ENCODE assay signal across 8 cellular contexts in the genomic region with DNA sequence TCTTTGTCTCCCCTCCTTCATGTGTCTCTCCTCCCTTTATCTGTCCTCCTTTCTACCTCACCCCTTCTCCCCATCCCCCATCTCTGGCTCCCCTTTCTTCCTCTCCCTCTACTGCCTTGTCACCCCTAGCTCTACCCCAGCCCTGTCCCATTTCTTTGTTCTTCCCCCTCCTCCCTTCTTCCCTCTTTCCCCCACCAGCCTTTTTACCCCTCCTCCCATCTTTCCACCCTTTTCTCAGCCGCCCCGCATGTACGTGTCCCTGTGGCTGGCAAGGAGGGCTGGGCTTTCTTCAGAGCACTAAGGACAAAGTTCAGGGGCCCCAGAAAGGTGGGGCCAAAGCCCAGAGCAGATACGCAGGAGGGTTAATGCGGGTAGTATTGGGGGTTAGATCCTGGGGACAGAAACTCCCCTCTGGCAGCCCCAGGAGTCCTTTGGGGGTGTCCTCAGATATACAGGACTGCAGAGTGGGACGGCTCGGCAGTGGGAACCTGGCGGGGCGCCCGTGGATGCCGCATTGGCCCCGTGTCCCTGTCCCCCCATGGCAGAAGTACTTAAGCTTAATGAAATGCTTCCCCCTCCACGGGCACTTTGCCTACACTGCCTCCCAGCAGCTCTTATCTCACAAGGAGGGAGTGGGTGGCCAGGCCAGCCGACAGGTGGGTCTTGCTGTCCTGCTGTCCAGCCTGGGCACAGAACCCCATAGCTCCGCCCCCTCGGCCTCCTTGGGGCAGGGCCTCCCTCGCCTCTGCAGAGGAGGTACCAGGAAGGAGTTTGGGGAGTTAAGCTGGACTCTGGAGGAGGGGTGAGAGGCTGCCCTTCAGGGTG. TPM values are rescaled to one million over a fixed set of nuclear protein-coding genes. Genes with fewer than 3 reads are reported as not detected.
DNase-seq lines count a peak whose midpoint lies in the region; ATAC-seq and TF ChIP-seq lines count a peak whose summit lies in the region.

No MANE protein-coding gene starts in this region.

- H3K14ac ChIP-seq in IMR-90 (replicated peaks; ENCODE audit: low read depth, low read length): peak overlapping the region; percentile 58; the same call in 1 of the 2 replicates

- H3K9me3 ChIP-seq in IMR-90 (ENCODE audit: control insufficient read depth, insufficient read depth, low read length): no peaks in the 10 kb centered on the region

- no peaks in the 10 kb centered on the region for H3K27me3 ChIP-seq in IMR-90 (ENCODE audit: control insufficient read depth, insufficient read depth, low read length)

- peak overlapping the region; percentile 25; the same call in 1 of the 2 replicates for H2BK20ac ChIP-seq in IMR-90 (ENCODE audit: low read depth, low read length)

- no peak overlapping the region for H3K18ac ChIP-seq in IMR-90 (ENCODE audit: low read depth, low read length)

- BruUV-seq in IMR-90 (replicated peaks; lab: Mats Ljungman, UMichigan): no TSS peak

- no peak for DNase-seq in IMR-90
- DNase-seq in left colon: peak; percentile 92 to 95
- no peak for DNase-seq in HEK293T (ENCODE audit: extremely low spot score)
- no peak for DNase-seq in NCI-H524 treated with DMSO at 0.1 percent for 48 hours (lab: John Stamatoyannopoulos, UW)
- DNase-seq in GOT3 (lab: John Stamatoyannopoulos, UW): no peak

- dilution Hi-C loops in IMR-90 (cut with HindIII; ENCODE audit: low sequenced_read_pairs, unreplicated experiment): no loop called here

- peak overlapping the region; percentile 91 for H3K4ac ChIP-seq in IMR-90 (ENCODE audit: low read depth, low read length)

- no peak for ATAC-seq in IMR-90 (ENCODE audit: low read depth)
- ATAC-seq in left colon: peak; percentile 52
- no peak for ATAC-seq in stimulated activated memory B cell treated with anti-CD40 and anti-IgM and Interleukin-4, amounts not matched to agents 10 μg/mL and 1 μg/mL and 100 μg/mL, for 72 hours
- no peak for ATAC-seq in GM18502 (IDR thresholded peaks at IDR 0.05; ENCODE audit: poor library complexity, unreplicated experiment)

- peak overlapping the region; percentile 61 for H3K27ac Mint-ChIP-seq in activated naive CD8-positive, alpha-beta T cell
- H3K27ac Mint-ChIP-seq in stimulated activated memory B cell treated with anti-CD40 and anti-IgM and Interleukin-4, amounts not matched to agents 10 μg/mL and 1 μg/mL and 100 μg/mL, for 72 hours: peak overlapping the region; percentile 76

- no peak overlapping the region for H2BK120ac ChIP-seq in IMR-90 (ENCODE audit: low read depth, low read length)

- no peaks in the 10 kb centered on the region for H3K9me3 Mint-ChIP-seq in activated naive CD8-positive, alpha-beta T cell (ENCODE audit: low read depth)
- no peaks in the 10 kb centered on the region for H3K9me3 Mint-ChIP-seq in stimulated activated memory B cell treated with anti-CD40 and anti-IgM and Interleukin-4, amounts not matched to agents 10 μg/mL and 1 μg/mL and 100 μg/mL, for 72 hours

- H3K4me1 ChIP-seq in IMR-90 (ENCODE audit: control insufficient read depth, insufficient read depth, low read length): peaks cover 53% of the 10 kb centered on the region

- H3K36me3 Mint-ChIP-seq in activated naive CD8-positive, alpha-beta T cell: no peaks in the 10 kb centered on the region
- no peaks in the 10 kb centered on the region for H3K36me3 Mint-ChIP-seq in stimulated activated memory B cell treated with anti-CD40 and anti-IgM and Interleukin-4, amounts not matched to agents 10 μg/mL and 1 μg/mL and 100 μg/mL, for 72 hours

- H4K8ac ChIP-seq in IMR-90 (ENCODE audit: low read depth in 2 of 2, low read length in 2 of 2): no peak overlapping the region

- H3K9me1 ChIP-seq in IMR-90 (ENCODE audit: insufficient read depth, low read length): peaks cover 41% of the 10 kb centered on the region

- H3K27ac ChIP-seq in IMR-90 (ENCODE audit: insufficient read depth, low read length): no peak overlapping the region

- H2AK5ac ChIP-seq in IMR-90 (ENCODE audit: low read depth, low read length): peak overlapping the region; percentile 85

- no peak for TF ChIP-seq POLR2A in IMR-90 (IDR thresholded peaks at IDR 0.05; ENCODE audit: low read depth, low read length)

- H3K23ac ChIP-seq in IMR-90 (ENCODE audit: low read depth, low read length): no peak overlapping the region

- no peak overlapping the region for H3K9ac ChIP-seq in IMR-90 (ENCODE audit: low read depth, low read length)

- peak overlapping the region; percentile 28 for H3K4me3 Mint-ChIP-seq in activated naive CD8-positive, alpha-beta T cell
- no peak overlapping the region for H3K4me3 Mint-ChIP-seq in stimulated activated memory B cell treated with anti-CD40 and anti-IgM and Interleukin-4, amounts not matched to agents 10 μg/mL and 1 μg/mL and 100 μg/mL, for 72 hours

- peaks cover 11% of the 10 kb centered on the region for H3K36me3 ChIP-seq in IMR-90 (ENCODE audit: control insufficient read depth, insufficient read depth, low read length)

- CTCF ChIA-PET in IMR-90 (lab: Yijun Ruan, JAX): no interaction called here
- CTCF ChIA-PET in HEK293T (lab: Yijun Ruan, JAX): no interaction called here

- H3K79me1 ChIP-seq in IMR-90 (ENCODE audit: low read depth in 1 of 2, low read length in 2 of 2): peaks cover 28 to 85% of the 10 kb centered on the region in 2 experiments

- 0 out of 2 replicates have a peak overlapping the region, but pooled peaks have one; percentile 23 for H4K5ac ChIP-seq in IMR-90 (ENCODE audit: low read depth, low read length)

- POLR2A ChIA-PET in IMR-90 (lab: Charles Lee; ENCODE audit: unreplicated experiment) (no interaction called here), HEK293T (lab: Yijun Ruan, JAX) (interaction anchor here (1.1 to 1.2 kb wide), 2 partner anchors 17 to 26 kb away, joined by 3 to 4 read pairs; a partner anchor contains a TSS)

- no peak overlapping the region for H3K4me3 ChIP-seq in IMR-90 (ENCODE audit: insufficient read depth, low read depth, low read length)

- H3K27me3 Mint-ChIP-seq in activated naive CD8-positive, alpha-beta T cell: no peaks in the 10 kb centered on the region
- no peaks in the 10 kb centered on the region for H3K27me3 Mint-ChIP-seq in stimulated activated memory B cell treated with anti-CD40 and anti-IgM and Interleukin-4, amounts not matched to agents 10 μg/mL and 1 μg/mL and 100 μg/mL, for 72 hours

- intact Hi-C loops in IMR-90 (cut with micrococcal nuclease): no loop called here
- intact Hi-C loops in left colon (cut with DNase I, micrococcal nuclease): no loop called here

- WGBS in IMR-90 (ENCODE audit: extremely low coverage in 2 of 2, insufficient read length in 1 of 2), 2 experiments: no CpG with 5 or more reads among the region's 17 CpGs

- no peak overlapping the region for H2BK5ac ChIP-seq in IMR-90 (ENCODE audit: low read depth, low read length, poor library complexity, severe bottlenecking)

- peaks cover 75% of the 10 kb centered on the region for H3K4me1 Mint-ChIP-seq in activated naive CD8-positive, alpha-beta T cell (ENCODE audit: low read depth)
- peaks cover 74% of the 10 kb centered on the region for H3K4me1 Mint-ChIP-seq in stimulated activated memory B cell treated with anti-CD40 and anti-IgM and Interleukin-4, amounts not matched to agents 10 μg/mL and 1 μg/mL and 100 μg/mL, for 72 hours

- no peak for TF ChIP-seq RAD21 in IMR-90 (IDR thresholded peaks at IDR 0.05; ENCODE audit: low read length)

- in situ Hi-C loops in IMR-90 (cut with MboI; ENCODE audit: low sequenced_read_pairs): no loop called here

- H3K56ac ChIP-seq in IMR-90 (ENCODE audit: extremely low read depth, insufficient read depth, low read length): no peak overlapping the region

- H2AFZ ChIP-seq in IMR-90 (replicated peaks; ENCODE audit: low read length, poor library complexity): no peak overlapping the region

- H4K20me1 ChIP-seq in IMR-90 (ENCODE audit: insufficient read depth, low read length): peaks cover 33% of the 10 kb centered on the region

- H2AK9ac ChIP-seq in IMR-90 (replicated peaks; ENCODE audit: low read depth, low read length, poor library complexity): peak overlapping the region; percentile 95

- no peak for TF ChIP-seq CTCF in IMR-90 (conservative IDR thresholded peaks at IDR 0.05; ENCODE audit: low read depth, low read length)

- H3K4me2 ChIP-seq in IMR-90 (ENCODE audit: low read depth, low read length): no peak overlapping the region; the same call in 1 of the 2 replicates

- H2BK15ac ChIP-seq in IMR-90 (ENCODE audit: low read depth, low read length): no peak overlapping the region

- H4K91ac ChIP-seq in IMR-90 (ENCODE audit: insufficient read depth, low read depth, low read length): peak overlapping the region; percentile 40

TF ChIP-seq in IMR-90, 13 proteins besides CTCF, POLR2A, EP300 and RAD21 (continues in another document):
- no peak for TF ChIP-seq FOS (IDR thresholded peaks at IDR 0.05; ENCODE audit: low read depth, low read length)
- no peak for TF ChIP-seq SMC3 (IDR thresholded peaks at IDR 0.05; ENCODE audit: low read depth, low read length)

TF ChIP-seq in HEK293T, 16 proteins besides CTCF, POLR2A, EP300 and RAD21 (continues in another document):
- TF ChIP-seq FOXM1 (IDR thresholded peaks at IDR 0.05; ENCODE audit: borderline replicate concordance) (no peak), ZNF384 (IDR thresholded peaks at IDR 0.05) (no peak), L3MBTL2 (conservative IDR thresholded peaks at IDR 0.05) (no peak)

RNA-seq across cellular contexts. Expression of a gene that starts 8.3 kb away (rescaled TPM):
- total RNA-seq in IMR-90 (2012; rRNA removed) (20.8 and 22.0 TPM in 2 replicates), left colon (10 to 100 TPM; 48.4 to 56.3 TPM)
- polyA plus RNA-seq in IMR-90 (2012; rRNA removed): 21.9 and 23.4 TPM in 2 replicates
- 22.4 and 25.8 TPM in 2 replicates for polyA plus RNA-seq in IMR-90 (2012; cell fraction: cytosol; rRNA removed)
- 17.8 and 22.5 TPM in 2 replicates for polyA plus RNA-seq in IMR-90 (2012; cell fraction: nucleus; rRNA removed; ENCODE audit: low replicate concordance)

RNA-seq across cellular contexts. Expression of a gene that starts 16.9 kb away (rescaled TPM):
- 18.6 and 25.8 TPM in 2 replicates for total RNA-seq in IMR-90 (2012; rRNA removed)
- polyA plus RNA-seq in IMR-90 (2012; rRNA removed): 73.6 and 79.0 TPM in 2 replicates
- polyA plus RNA-seq in IMR-90 (2012; cell fraction: cytosol; rRNA removed): 29.9 and 49.0 TPM in 2 replicates
- polyA plus RNA-seq in IMR-90 (2012; cell fraction: nucleus; rRNA removed; ENCODE audit: low replicate concordance): 167 and 365 TPM in 2 replicates
- total RNA-seq in left colon: 100 to 1,000 TPM in 1 of 2 donors, 10 to 100 TPM in 1; 63.4 to 108 TPM

RNA-seq across cellular contexts. Expression of a gene that starts 29.3 kb away (rescaled TPM):
- total RNA-seq in IMR-90 (2012; rRNA removed) (0.28 and 0.36 TPM in 2 replicates), left colon (10 to 100 TPM; 16.9 to 19.8 TPM)
- polyA plus RNA-seq in IMR-90 (2012; rRNA removed): 4.4 and 7.2 TPM in 2 replicates
- 4.1 and 8.6 TPM in 2 replicates for polyA plus RNA-seq in IMR-90 (2012; cell fraction: cytosol; rRNA removed)
- polyA plus RNA-seq in IMR-90 (2012; cell fraction: nucleus; rRNA removed; ENCODE audit: low replicate concordance): 11.1 and 25.2 TPM in 2 replicates

RNA-seq across cellular contexts. Expression of a gene that starts 50.7 kb away (rescaled TPM):
- 28.3 and 29.7 TPM in 2 replicates for total RNA-seq in IMR-90 (2012; rRNA removed)
- polyA plus RNA-seq in IMR-90 (2012; rRNA removed): 38.4 and 48.4 TPM in 2 replicates
- 12.2 and 14.7 TPM in 2 replicates for polyA plus RNA-seq in IMR-90 (2012; cell fraction: cytosol; rRNA removed)
- 45.5 and 129 TPM in 2 replicates for polyA plus RNA-seq in IMR-90 (2012; cell fraction: nucleus; rRNA removed; ENCODE audit: low replicate concordance)
- 10 to 100 TPM; 77.4 to 82.0 TPM for total RNA-seq in left colon

RNA-seq across cellular contexts. Expression of a gene that starts 55.9 kb away (rescaled TPM):
- not detected in 2 replicates for total RNA-seq in IMR-90 (2012; rRNA removed)
- not detected in 2 replicates for polyA plus RNA-seq in IMR-90 (2012; rRNA removed)
- polyA plus RNA-seq in IMR-90 (2012; cell fraction: cytosol; rRNA removed): 0.03 and 0.05 TPM in 2 replicates
- polyA plus RNA-seq in IMR-90 (2012; cell fraction: nucleus; rRNA removed; ENCODE audit: low replicate concordance): 0.04 TPM in 1 of 2 replicates, not detected in the other
- total RNA-seq in left colon: under 1 TPM; 0.20 to 0.67 TPM

Comparison
In these comparisons a context has a peak if more than half of its experiments do, and no peak if none do; other contexts are left out.
1. DNase-seq: peak in left colon (2 of 2); none in IMR-90 (single experiment), HEK293T (single experiment), NCI-H524 treated with DMSO at 0.1 percent for 48 hours (single experiment) and GOT3 (single experiment).
2. RNA of a gene that starts 29.3 kb away (total RNA-seq): 16.9 to 19.8 TPM in left colon; 0.28 to 0.36 TPM in IMR-90; every median in the first group is over 10 times any median in the second.